In the genomic region with DNA sequence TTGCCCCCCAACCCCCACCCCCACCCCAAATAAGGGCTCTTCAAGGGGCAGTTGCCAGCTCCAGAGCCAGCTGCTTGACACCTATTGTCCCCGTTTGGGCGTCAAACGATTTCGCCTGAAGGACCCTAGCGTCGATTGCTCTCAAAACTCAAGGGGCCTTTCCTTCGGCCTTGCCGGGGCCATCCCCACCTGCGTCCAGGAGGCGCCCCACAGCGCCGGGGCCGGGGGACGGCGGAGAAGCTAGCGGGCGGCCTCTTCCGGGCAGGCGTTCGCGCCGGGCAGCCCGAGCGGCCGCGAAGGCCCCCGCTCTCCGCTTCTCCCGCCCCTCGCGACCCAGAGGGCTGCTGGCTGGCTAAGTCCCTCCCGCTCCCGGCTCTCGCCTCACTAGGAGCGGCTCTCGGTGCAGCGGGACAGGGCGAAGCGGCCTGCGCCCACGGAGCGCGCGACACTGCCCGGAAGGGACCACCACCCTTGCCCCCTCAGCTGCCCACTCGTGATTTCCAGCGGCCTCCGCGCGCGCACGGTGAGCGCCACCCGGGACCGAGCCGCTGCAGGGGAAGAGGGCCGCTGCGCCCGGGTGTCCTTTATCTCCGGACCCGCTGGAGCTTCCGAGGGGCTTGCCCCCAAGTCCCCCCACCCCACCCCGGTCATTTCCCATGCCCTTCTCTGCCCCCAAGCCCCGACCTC, we compare ENCODE assay signal across 1 cellular context.
A peak's percentile ranks its signal among the peaks of the same experiment; 100 is the strongest.
TF ChIP-seq lines count a peak whose summit lies in the region.

A gene with protein sequence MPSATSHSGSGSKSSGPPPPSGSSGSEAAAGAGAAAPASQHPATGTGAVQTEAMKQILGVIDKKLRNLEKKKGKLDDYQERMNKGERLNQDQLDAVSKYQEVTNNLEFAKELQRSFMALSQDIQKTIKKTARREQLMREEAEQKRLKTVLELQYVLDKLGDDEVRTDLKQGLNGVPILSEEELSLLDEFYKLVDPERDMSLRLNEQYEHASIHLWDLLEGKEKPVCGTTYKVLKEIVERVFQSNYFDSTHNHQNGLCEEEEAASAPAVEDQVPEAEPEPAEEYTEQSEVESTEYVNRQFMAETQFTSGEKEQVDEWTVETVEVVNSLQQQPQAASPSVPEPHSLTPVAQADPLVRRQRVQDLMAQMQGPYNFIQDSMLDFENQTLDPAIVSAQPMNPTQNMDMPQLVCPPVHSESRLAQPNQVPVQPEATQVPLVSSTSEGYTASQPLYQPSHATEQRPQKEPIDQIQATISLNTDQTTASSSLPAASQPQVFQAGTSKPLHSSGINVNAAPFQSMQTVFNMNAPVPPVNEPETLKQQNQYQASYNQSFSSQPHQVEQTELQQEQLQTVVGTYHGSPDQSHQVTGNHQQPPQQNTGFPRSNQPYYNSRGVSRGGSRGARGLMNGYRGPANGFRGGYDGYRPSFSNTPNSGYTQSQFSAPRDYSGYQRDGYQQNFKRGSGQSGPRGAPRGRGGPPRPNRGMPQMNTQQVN (plus strand): TSS at position 383 of the 687 bp plus-strand sequence. CDS start 690 bp downstream, outside the sequence.

TF ChIP-seq in K562, 482 proteins besides CTCF, POLR2A, EP300 and RAD21 (continued from another document and continues in another):
- TF ChIP-seq, protein P1, sequence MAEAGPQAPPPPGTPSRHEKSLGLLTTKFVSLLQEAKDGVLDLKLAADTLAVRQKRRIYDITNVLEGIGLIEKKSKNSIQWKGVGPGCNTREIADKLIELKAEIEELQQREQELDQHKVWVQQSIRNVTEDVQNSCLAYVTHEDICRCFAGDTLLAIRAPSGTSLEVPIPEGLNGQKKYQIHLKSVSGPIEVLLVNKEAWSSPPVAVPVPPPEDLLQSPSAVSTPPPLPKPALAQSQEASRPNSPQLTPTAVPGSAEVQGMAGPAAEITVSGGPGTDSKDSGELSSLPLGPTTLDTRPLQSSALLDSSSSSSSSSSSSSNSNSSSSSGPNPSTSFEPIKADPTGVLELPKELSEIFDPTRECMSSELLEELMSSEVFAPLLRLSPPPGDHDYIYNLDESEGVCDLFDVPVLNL (CRISPR knock-in tag; IDR thresholded peaks at IDR 0.05; ENCODE audit: low read depth): no peak; the same call in 1 of the 2 replicates
- TF ChIP-seq, protein P2, sequence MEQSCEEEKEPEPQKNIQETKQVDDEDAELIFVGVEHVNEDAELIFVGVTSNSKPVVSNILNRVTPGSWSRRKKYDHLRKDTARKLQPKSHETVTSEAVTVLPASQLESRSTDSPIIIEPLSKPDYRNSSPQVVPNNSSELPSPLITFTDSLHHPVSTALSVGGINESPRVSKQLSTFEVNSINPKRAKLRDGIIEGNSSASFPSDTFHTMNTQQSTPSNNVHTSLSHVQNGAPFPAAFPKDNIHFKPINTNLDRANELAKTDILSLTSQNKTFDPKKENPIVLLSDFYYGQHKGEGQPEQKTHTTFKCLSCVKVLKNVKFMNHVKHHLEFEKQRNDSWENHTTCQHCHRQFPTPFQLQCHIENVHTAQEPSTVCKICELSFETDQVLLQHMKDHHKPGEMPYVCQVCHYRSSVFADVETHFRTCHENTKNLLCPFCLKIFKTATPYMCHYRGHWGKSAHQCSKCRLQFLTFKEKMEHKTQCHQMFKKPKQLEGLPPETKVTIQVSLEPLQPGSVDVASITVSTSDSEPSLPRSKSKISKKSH (CRISPR knock-in tag; IDR thresholded peaks at IDR 0.05): no peak
- no peak for TF ChIP-seq ZNF551 (CRISPR knock-in tag; IDR thresholded peaks at IDR 0.05)
- TF ChIP-seq GATAD2B (IDR thresholded peaks at IDR 0.05; ENCODE audit: borderline replicate concordance): peak; percentile 12; the same call in 1 of the 2 replicates
- TF ChIP-seq, protein P3, sequence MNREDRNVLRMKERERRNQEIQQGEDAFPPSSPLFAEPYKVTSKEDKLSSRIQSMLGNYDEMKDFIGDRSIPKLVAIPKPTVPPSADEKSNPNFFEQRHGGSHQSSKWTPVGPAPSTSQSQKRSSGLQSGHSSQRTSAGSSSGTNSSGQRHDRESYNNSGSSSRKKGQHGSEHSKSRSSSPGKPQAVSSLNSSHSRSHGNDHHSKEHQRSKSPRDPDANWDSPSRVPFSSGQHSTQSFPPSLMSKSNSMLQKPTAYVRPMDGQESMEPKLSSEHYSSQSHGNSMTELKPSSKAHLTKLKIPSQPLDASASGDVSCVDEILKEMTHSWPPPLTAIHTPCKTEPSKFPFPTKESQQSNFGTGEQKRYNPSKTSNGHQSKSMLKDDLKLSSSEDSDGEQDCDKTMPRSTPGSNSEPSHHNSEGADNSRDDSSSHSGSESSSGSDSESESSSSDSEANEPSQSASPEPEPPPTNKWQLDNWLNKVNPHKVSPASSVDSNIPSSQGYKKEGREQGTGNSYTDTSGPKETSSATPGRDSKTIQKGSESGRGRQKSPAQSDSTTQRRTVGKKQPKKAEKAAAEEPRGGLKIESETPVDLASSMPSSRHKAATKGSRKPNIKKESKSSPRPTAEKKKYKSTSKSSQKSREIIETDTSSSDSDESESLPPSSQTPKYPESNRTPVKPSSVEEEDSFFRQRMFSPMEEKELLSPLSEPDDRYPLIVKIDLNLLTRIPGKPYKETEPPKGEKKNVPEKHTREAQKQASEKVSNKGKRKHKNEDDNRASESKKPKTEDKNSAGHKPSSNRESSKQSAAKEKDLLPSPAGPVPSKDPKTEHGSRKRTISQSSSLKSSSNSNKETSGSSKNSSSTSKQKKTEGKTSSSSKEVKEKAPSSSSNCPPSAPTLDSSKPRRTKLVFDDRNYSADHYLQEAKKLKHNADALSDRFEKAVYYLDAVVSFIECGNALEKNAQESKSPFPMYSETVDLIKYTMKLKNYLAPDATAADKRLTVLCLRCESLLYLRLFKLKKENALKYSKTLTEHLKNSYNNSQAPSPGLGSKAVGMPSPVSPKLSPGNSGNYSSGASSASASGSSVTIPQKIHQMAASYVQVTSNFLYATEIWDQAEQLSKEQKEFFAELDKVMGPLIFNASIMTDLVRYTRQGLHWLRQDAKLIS (CRISPR knock-in tag; IDR thresholded peaks at IDR 0.05): peak; percentile 60; the same call in 1 of the 2 replicates
- TF ChIP-seq TSC22D4 (tag; IDR thresholded peaks at IDR 0.05): no peak
- TF ChIP-seq ZFX (CRISPR knock-in tag; IDR thresholded peaks at IDR 0.05): peak; percentile 90
- TF ChIP-seq NCOA1 (IDR thresholded peaks at IDR 0.05; ENCODE audit: low read depth): no peak
- no peak for TF ChIP-seq ZKSCAN8 (CRISPR knock-in tag; IDR thresholded peaks at IDR 0.05)
- TF ChIP-seq HIVEP1 (CRISPR knock-in tag; IDR thresholded peaks at IDR 0.05): no peak
- no peak for TF ChIP-seq TEAD2 (tag; IDR thresholded peaks at IDR 0.05)
- peak; percentile 29; the same call in 1 of the 2 replicates for TF ChIP-seq CREM (IDR thresholded peaks at IDR 0.05; ENCODE audit: low read depth)
- no peak for TF ChIP-seq ATF1 (CRISPR knock-in tag; IDR thresholded peaks at IDR 0.05)
- peak; percentile 45; the same call in 1 of the 2 replicates for TF ChIP-seq ATF1 (tag; IDR thresholded peaks at IDR 0.05)
- TF ChIP-seq NCOA6 (IDR thresholded peaks at IDR 0.05): no peak
- TF ChIP-seq ZNF785 (CRISPR knock-in tag; IDR thresholded peaks at IDR 0.05): no peak
- no peak for TF ChIP-seq NFYB (IDR thresholded peaks at IDR 0.05; ENCODE audit: extremely low read depth, insufficient read length)
- TF ChIP-seq, protein P4, sequence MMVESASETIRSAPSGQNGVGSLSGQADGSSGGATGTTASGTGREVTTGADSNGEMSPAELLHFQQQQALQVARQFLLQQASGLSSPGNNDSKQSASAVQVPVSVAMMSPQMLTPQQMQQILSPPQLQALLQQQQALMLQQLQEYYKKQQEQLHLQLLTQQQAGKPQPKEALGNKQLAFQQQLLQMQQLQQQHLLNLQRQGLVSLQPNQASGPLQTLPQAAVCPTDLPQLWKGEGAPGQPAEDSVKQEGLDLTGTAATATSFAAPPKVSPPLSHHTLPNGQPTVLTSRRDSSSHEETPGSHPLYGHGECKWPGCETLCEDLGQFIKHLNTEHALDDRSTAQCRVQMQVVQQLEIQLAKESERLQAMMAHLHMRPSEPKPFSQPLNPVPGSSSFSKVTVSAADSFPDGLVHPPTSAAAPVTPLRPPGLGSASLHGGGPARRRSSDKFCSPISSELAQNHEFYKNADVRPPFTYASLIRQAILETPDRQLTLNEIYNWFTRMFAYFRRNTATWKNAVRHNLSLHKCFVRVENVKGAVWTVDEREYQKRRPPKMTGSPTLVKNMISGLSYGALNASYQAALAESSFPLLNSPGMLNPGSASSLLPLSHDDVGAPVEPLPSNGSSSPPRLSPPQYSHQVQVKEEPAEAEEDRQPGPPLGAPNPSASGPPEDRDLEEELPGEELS (CRISPR knock-in tag; IDR thresholded peaks at IDR 0.05; ENCODE audit: borderline replicate concordance): peak; percentile 88; the same call in 1 of the 2 replicates
- TF ChIP-seq SMAD3 (CRISPR knock-in tag; conservative IDR thresholded peaks at IDR 0.05): no peak
- TF ChIP-seq, protein P5, sequence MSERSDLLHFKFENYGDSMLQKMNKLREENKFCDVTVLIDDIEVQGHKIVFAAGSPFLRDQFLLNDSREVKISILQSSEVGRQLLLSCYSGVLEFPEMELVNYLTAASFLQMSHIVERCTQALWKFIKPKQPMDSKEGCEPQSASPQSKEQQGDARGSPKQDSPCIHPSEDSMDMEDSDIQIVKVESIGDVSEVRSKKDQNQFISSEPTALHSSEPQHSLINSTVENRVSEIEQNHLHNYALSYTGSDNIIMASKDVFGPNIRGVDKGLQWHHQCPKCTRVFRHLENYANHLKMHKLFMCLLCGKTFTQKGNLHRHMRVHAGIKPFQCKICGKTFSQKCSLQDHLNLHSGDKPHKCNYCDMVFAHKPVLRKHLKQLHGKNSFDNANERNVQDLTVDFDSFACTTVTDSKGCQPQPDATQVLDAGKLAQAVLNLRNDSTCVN (CRISPR knock-in tag; IDR thresholded peaks at IDR 0.05): no peak
- TF ChIP-seq ZNF780A (CRISPR knock-in tag; IDR thresholded peaks at IDR 0.05): no peak
- no peak for TF ChIP-seq PCBP1 (IDR thresholded peaks at IDR 0.05; ENCODE audit: low read depth, low read length, poor library complexity, severe bottlenecking)
- no peak for TF ChIP-seq ZNF699 (CRISPR knock-in tag; IDR thresholded peaks at IDR 0.05; ENCODE audit: insufficient replicate concordance)
- peak; percentile 61; the same call in 1 of the 2 replicates for TF ChIP-seq POLR2AphosphoS5 (IDR thresholded peaks at IDR 0.05; ENCODE audit: control insufficient read depth, insufficient read depth, low read depth, low read length)
- peak; percentile 7 for TF ChIP-seq ZFP36 (IDR thresholded peaks at IDR 0.05; ENCODE audit: low read depth, low read length, partially characterized antibody)
- TF ChIP-seq ZNF583 (CRISPR knock-in tag; IDR thresholded peaks at IDR 0.05): no peak
- no peak for TF ChIP-seq TCF7L2 (IDR thresholded peaks at IDR 0.05; ENCODE audit: low read depth, low read length)
- TF ChIP-seq RNF2 (IDR thresholded peaks at IDR 0.05): peak; percentile 42; the same call in 1 of the 2 replicates
- TF ChIP-seq SMARCC2 (IDR thresholded peaks at IDR 0.05; ENCODE audit: low read depth): no peak
- TF ChIP-seq, protein P6, sequence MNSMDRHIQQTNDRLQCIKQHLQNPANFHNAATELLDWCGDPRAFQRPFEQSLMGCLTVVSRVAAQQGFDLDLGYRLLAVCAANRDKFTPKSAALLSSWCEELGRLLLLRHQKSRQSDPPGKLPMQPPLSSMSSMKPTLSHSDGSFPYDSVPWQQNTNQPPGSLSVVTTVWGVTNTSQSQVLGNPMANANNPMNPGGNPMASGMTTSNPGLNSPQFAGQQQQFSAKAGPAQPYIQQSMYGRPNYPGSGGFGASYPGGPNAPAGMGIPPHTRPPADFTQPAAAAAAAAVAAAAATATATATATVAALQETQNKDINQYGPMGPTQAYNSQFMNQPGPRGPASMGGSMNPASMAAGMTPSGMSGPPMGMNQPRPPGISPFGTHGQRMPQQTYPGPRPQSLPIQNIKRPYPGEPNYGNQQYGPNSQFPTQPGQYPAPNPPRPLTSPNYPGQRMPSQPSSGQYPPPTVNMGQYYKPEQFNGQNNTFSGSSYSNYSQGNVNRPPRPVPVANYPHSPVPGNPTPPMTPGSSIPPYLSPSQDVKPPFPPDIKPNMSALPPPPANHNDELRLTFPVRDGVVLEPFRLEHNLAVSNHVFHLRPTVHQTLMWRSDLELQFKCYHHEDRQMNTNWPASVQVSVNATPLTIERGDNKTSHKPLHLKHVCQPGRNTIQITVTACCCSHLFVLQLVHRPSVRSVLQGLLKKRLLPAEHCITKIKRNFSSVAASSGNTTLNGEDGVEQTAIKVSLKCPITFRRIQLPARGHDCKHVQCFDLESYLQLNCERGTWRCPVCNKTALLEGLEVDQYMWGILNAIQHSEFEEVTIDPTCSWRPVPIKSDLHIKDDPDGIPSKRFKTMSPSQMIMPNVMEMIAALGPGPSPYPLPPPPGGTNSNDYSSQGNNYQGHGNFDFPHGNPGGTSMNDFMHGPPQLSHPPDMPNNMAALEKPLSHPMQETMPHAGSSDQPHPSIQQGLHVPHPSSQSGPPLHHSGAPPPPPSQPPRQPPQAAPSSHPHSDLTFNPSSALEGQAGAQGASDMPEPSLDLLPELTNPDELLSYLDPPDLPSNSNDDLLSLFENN (IDR thresholded peaks at IDR 0.05; ENCODE audit: low read depth in 2 of 2, low read length in 2 of 2): 0 out of 4 replicates have a peak, but pooled peaks of 1 of the 2 experiments have one; percentile 20
